In the genomic region with DNA sequence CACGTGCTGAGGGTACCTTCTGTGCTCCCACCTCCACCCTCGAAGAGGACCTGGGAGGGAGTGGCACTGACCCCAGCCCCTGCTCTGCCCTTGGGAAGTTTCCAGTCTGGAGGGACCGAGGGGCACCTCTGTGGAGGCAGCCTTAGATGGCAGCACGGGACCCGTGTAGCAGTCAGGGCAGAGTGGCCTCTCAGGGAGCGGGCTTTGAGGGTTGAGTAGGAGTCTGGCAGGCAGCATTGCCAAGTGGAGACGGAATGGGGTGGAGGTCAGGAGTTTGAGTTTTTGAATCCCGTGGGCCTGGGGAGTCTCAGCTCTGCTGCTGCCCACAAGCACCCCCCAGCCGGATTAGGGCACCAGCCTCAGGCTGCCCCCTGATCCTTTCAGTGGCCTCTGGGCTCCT, we compare ENCODE assay signal across 1 cellular context.
TF ChIP-seq lines count a peak whose summit lies in the region.

No MANE protein-coding gene starts in this region.

TF ChIP-seq in SK-N-SH, 30 proteins besides CTCF, POLR2A, EP300 and RAD21 (continued from another document):
- TF ChIP-seq, protein P1, sequence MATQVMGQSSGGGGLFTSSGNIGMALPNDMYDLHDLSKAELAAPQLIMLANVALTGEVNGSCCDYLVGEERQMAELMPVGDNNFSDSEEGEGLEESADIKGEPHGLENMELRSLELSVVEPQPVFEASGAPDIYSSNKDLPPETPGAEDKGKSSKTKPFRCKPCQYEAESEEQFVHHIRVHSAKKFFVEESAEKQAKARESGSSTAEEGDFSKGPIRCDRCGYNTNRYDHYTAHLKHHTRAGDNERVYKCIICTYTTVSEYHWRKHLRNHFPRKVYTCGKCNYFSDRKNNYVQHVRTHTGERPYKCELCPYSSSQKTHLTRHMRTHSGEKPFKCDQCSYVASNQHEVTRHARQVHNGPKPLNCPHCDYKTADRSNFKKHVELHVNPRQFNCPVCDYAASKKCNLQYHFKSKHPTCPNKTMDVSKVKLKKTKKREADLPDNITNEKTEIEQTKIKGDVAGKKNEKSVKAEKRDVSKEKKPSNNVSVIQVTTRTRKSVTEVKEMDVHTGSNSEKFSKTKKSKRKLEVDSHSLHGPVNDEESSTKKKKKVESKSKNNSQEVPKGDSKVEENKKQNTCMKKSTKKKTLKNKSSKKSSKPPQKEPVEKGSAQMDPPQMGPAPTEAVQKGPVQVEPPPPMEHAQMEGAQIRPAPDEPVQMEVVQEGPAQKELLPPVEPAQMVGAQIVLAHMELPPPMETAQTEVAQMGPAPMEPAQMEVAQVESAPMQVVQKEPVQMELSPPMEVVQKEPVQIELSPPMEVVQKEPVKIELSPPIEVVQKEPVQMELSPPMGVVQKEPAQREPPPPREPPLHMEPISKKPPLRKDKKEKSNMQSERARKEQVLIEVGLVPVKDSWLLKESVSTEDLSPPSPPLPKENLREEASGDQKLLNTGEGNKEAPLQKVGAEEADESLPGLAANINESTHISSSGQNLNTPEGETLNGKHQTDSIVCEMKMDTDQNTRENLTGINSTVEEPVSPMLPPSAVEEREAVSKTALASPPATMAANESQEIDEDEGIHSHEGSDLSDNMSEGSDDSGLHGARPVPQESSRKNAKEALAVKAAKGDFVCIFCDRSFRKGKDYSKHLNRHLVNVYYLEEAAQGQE (IDR thresholded peaks at IDR 0.05; ENCODE audit: low read depth, low read length) = no peak
